29 cellular contexts compared by ENCODE assay signal in the genomic region with DNA sequence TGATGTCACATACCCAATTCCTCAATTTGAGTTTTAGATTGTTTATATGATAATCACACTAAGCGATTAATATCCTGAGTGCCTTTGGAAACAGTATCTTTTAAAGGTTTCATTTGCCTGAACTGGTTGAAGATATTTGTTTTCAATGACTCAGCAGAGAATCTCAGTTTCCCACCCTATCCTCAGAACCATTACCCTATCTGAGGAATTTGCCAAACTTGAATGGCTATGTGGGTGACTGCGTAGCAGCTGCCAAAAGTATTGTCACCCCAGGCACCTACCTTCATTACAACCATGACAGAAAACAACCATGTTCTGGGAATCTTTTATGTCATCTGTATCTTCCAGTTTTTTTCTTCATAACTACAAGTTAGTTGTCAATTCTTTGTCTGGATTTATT.
"Had no signal": no experiment of that assay in that cellular context is flagged by ENCODE, and none has a peak within 500 bp of the region (broad histone marks: within the 10 kb centered on the region; RNA-seq: fewer than 3 reads in every experiment).

No MANE protein-coding gene starts in this region.

- H3K36me3 ChIP-seq: breast epithelium, heart left ventricle, WERI-Rb-1 had no signal

- FAIRE-seq: colon, endometrium, endothelial cell of umbilical vein, frontal cortex had no signal

- ATAC-seq: activated CD4-positive, CD25-positive, alpha-beta regulatory T cell treated with anti-CD3 and anti-CD28 coated beads, Interleukin-2, amount 50 U/mL, for 24 hours; activated CD8-positive, alpha-beta T cell treated with anti-CD3 and anti-CD28 coated beads for 36 hours; activated T-cell treated with anti-CD3 and anti-CD28 coated beads, Interleukin-2, amount 50 U/mL, for 4 hours; activated T-helper 17 cell treated with anti-CD3 and anti-CD28 coated beads, Interleukin-2, amount 50 U/mL, for 72 hours; esophagus mucosa; heart left ventricle; T-helper 17 cell had no signal

- H3K27ac ChIP-seq: breast epithelium, heart left ventricle, WERI-Rb-1 had no signal

- DNase-seq: activated B cell treated with CpG ODN at 0.5 μM for 24 hours; activated CD4-positive, alpha-beta T cell treated with anti-CD3 and anti-CD28 coated beads for 48 hours; activated CD4-positive, alpha-beta T cell treated with anti-CD3 and anti-CD28 coated beads, Interleukin-2, amount 50 U/mL, for 1 hour; activated CD4-positive, alpha-beta T cell treated with anti-CD3 and anti-CD28 coated beads, Interleukin-2, amount 50 U/mL, for 48 hours; activated CD8-positive, alpha-beta memory T cell treated with anti-CD3 and anti-CD28 coated beads for 24 hours; activated CD8-positive, alpha-beta T cell treated with anti-CD3 and anti-CD28 coated beads for 36 hours; activated effector memory CD4-positive, alpha-beta T cell treated with Interleukin-2 at 50 U/mL for 16 hours; activated gamma-delta T cell treated with Interleukin-2 at 50 U/mL for 16 hours; activated naive CD4-positive, alpha-beta T cell treated with anti-CD3 and anti-CD28 coated beads, Interleukin-2, amount 50 U/mL, for 16 hours; activated naive CD4-positive, alpha-beta T cell treated with Interleukin-2 at 50 U/mL for 16 hours; activated T-cell treated with anti-CD3 and anti-CD28 coated beads, Interleukin-2, amount 50 U/mL, for 4 hours; amniotic stem cell; aorta; effector CD8-positive, alpha-beta T cell; foreskin fibroblast; glutamatergic neuron; heart left ventricle; T-helper 1 cell; T-helper 17 cell; T1000; WERI-Rb-1 had no signal

- H3K4me3 ChIP-seq: breast epithelium, heart left ventricle had no signal

- H3K9me3 ChIP-seq: breast epithelium, heart left ventricle had no signal

- H3K4me1 ChIP-seq: breast epithelium had no signal

- H3K27me3 ChIP-seq: breast epithelium, heart left ventricle had no signal
